1 cellular context compared by ENCODE assay signal in the genomic region with DNA sequence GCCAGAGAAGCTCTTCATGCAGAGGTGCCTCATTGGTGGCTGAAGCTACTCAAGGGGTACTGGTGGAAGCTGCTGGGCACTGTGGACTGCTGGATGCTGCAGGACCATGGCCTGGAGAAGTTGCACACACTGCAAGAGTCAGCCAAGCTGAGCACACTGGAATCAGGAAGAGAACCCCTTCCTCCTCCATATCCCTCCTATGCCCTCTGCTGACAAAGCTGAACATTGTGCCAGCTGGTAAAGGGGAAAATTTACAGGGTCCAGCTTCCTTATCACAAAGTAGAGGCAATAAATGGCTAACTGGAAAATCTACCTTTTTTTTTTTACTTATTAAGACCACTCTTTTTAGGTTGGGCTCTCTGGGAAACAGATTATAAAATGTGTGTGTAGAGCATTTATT.
TF ChIP-seq lines count a peak whose summit lies in the region.

No MANE protein-coding gene starts in this region.

TF ChIP-seq in GM12891, 5 proteins besides CTCF, POLR2A, EP300 and RAD21:
- TF ChIP-seq TAF1 (IDR thresholded peaks at IDR 0.05; ENCODE audit: low read depth, low read length) (no peak), SPI1 (IDR thresholded peaks at IDR 0.05; ENCODE audit: low read depth, low read length) (no peak), POLR2AphosphoS5 (IDR thresholded peaks at IDR 0.05; ENCODE audit: low read depth, low read length) (no peak), POU2F2 (IDR thresholded peaks at IDR 0.05; ENCODE audit: low read depth, low read length) (no peak), PAX5 (IDR thresholded peaks at IDR 0.05; ENCODE audit: insufficient read depth, low read length, severe bottlenecking) (no peak)
